Comparison of ENCODE assay signal across 8 cellular contexts in the genomic region with DNA sequence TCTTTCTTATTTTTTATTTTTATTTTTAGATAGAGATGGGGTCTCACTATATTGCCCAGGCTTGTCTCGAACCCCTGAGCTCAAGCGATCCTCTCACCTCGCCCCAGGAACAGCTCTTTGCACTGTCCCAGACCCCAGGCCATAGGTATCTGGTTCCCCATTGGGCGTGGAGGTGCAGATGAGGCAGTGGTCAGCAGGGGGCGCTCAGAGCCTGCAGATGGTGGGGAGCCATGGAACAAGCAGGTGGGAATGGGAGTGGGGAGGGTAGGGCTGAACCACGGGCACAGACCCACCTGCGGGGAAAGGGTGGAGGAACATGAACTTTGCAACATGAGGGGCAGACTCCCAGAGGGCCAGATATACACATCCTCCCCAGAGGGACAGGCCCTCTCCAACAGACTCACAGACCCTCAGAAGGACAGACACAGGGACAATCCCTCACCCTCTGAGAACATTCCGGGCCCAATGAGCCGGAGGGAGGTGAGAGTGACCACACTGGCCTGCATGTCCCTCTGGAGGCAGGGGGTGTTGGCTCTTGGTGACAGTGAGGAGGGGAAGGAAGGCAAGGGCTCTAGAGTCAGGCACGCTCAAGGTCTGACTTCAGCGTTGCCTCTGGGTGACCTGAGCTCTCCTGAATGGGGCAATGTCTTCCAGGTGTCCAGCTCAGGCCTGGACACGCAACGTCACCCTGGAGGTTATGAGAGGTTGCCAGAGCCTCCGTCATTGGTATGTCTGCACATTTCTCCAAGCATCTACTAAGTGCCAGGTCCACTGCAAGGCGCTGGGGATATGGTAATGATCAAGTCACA. TPM values are rescaled to one million over a fixed set of nuclear protein-coding genes. Genes with fewer than 3 reads are reported as not detected.
A peak's percentile ranks its signal among the peaks of the same experiment; 100 is the strongest.
DNase-seq lines count a peak whose midpoint lies in the region; ATAC-seq and TF ChIP-seq lines count a peak whose summit lies in the region.

No MANE protein-coding gene starts in this region.

- in situ Hi-C loops in GM23248 (cut with MboI), result loop anchor here (10.0 kb wide), 1 partner anchor 718 kb away; no protein-coding TSS in a partner anchor

- H2AFZ ChIP-seq in GM23248, result no peak overlapping the region

- no peaks in the 10 kb centered on the region for H3K27me3 ChIP-seq in GM23248 (replicated peaks; ENCODE audit: insufficient read depth)
- no peaks in the 10 kb centered on the region for H3K27me3 ChIP-seq in effector memory CD4-positive, alpha-beta T cell (replicated peaks; ENCODE audit: control insufficient read depth, insufficient read depth, low read length, poor library complexity, severe bottlenecking)

- intact Hi-C loops in activated CD8-positive, alpha-beta T cell treated with anti-CD3 and anti-CD28 coated beads for 36 hours (cut with micrococcal nuclease), result loop anchor here (5.0 to 10.0 kb wide), 2 partner anchors 170 to 718 kb away; no protein-coding TSS in a partner anchor

- no peak for DNase-seq in AG09319 (ENCODE audit: extremely low read depth, low read depth)
- DNase-seq in GM23248, result peak; percentile 65
- peak; percentile 60 to 84 for DNase-seq in NCI-H526 (lab: John Stamatoyannopoulos, UW)
- peak; percentile 81 for DNase-seq in activated CD8-positive, alpha-beta T cell treated with anti-CD3 and anti-CD28 coated beads for 36 hours
- peak; percentile 43 to 67 (median 48) for DNase-seq in effector memory CD4-positive, alpha-beta T cell
- peak; percentile 51 to 66 for DNase-seq in memory B cell (ENCODE audit: low spot score in 2 of 2)
- peak; percentile 29 to 50 for DNase-seq in stimulated activated CD8-positive, alpha-beta memory T cell treated with anti-CD3 and anti-CD28 coated beads, Interleukin-2, amount 100 ng/mL, for 1 hour (ENCODE audit: low read depth in 2 of 2)

- WGBS in GM23248 (ENCODE audit: low coverage in 1 of 2, low lambda C conversion rate in 2 of 2, missing lambda C conversion rate in 2 of 2), 2 experiments, result 30 to 34% methylated on average over 13 to 15 of the region's 15 CpGs

- H3K9me2 ChIP-seq in GM23248 (ENCODE audit: insufficient read depth), result no peaks in the 10 kb centered on the region

- no peaks in the 10 kb centered on the region for H3K9me3 ChIP-seq in GM23248 (ENCODE audit: low read depth)
- no peaks in the 10 kb centered on the region for H3K9me3 ChIP-seq in effector memory CD4-positive, alpha-beta T cell (ENCODE audit: control insufficient read depth, low read length)

- no peak overlapping the region for H3K4me3 ChIP-seq in GM23248
- H3K4me3 ChIP-seq in effector memory CD4-positive, alpha-beta T cell (ENCODE audit: insufficient read depth, low read depth, low read length, poor library complexity, severe bottlenecking), result no peak overlapping the region

- H3K36me3 Mint-ChIP-seq in activated CD8-positive, alpha-beta T cell treated with anti-CD3 and anti-CD28 coated beads for 36 hours (ENCODE audit: low read depth), result no peaks in the 10 kb centered on the region
- H3K36me3 Mint-ChIP-seq in memory B cell, result peaks cover 3% of the 10 kb centered on the region

- H3K4me2 ChIP-seq in GM23248 (ENCODE audit: unreplicated experiment), result no peak overlapping the region

- H3K27ac ChIP-seq in GM23248, result no peak overlapping the region
- no peak overlapping the region for H3K27ac ChIP-seq in effector memory CD4-positive, alpha-beta T cell (ENCODE audit: insufficient read depth, low read length, poor library complexity, severe bottlenecking)

- peak; percentile 64 for ATAC-seq in activated CD8-positive, alpha-beta T cell treated with anti-CD3 and anti-CD28 coated beads for 36 hours
- peak; percentile 46 for ATAC-seq in memory B cell (ENCODE audit: low read depth)
- ATAC-seq in GM21447 (IDR thresholded peaks at IDR 0.05; ENCODE audit: unreplicated experiment), result no peak

- POLR2A ChIA-PET in activated CD8-positive, alpha-beta T cell treated with anti-CD3 and anti-CD28 coated beads for 36 hours (lab: Charles Lee), result no interaction called here

- H3K9me3 Mint-ChIP-seq in activated CD8-positive, alpha-beta T cell treated with anti-CD3 and anti-CD28 coated beads for 36 hours, result no peaks in the 10 kb centered on the region
- H3K9me3 Mint-ChIP-seq in memory B cell, result peaks cover 4% of the 10 kb centered on the region

- H3K27ac Mint-ChIP-seq in activated CD8-positive, alpha-beta T cell treated with anti-CD3 and anti-CD28 coated beads for 36 hours, result no peak overlapping the region
- no peak overlapping the region for H3K27ac Mint-ChIP-seq in memory B cell

- H3K9ac ChIP-seq in GM23248, result no peak overlapping the region

- H3F3A ChIP-seq in GM23248 (ENCODE audit: insufficient read depth), result no peaks in the 10 kb centered on the region

- H3K36me3 ChIP-seq in GM23248 (ENCODE audit: low read depth), result no peaks in the 10 kb centered on the region
- H3K36me3 ChIP-seq in effector memory CD4-positive, alpha-beta T cell (ENCODE audit: control insufficient read depth, insufficient read depth, low read length), result no peaks in the 10 kb centered on the region

- H3K79me2 ChIP-seq in GM23248 (ENCODE audit: insufficient read depth), result no peaks in the 10 kb centered on the region

- CTCF ChIA-PET in activated CD8-positive, alpha-beta T cell treated with anti-CD3 and anti-CD28 coated beads for 36 hours (lab: Charles Lee), result interaction anchor here (0.6 to 5.3 kb wide), 23 partner anchors 9 to 821 kb away, joined by 3 to 36 read pairs (median 4); no protein-coding TSS in a partner anchor

- peaks cover 17% of the 10 kb centered on the region for H3K4me1 Mint-ChIP-seq in activated CD8-positive, alpha-beta T cell treated with anti-CD3 and anti-CD28 coated beads for 36 hours (ENCODE audit: low read depth)
- peaks cover 9% of the 10 kb centered on the region for H3K4me1 Mint-ChIP-seq in memory B cell

- no peaks in the 10 kb centered on the region for H3K27me3 Mint-ChIP-seq in activated CD8-positive, alpha-beta T cell treated with anti-CD3 and anti-CD28 coated beads for 36 hours
- peaks cover 10% of the 10 kb centered on the region for H3K27me3 Mint-ChIP-seq in memory B cell

- no peak overlapping the region for H3K4me3 Mint-ChIP-seq in activated CD8-positive, alpha-beta T cell treated with anti-CD3 and anti-CD28 coated beads for 36 hours
- H3K4me3 Mint-ChIP-seq in memory B cell, result no peak overlapping the region

- H3K4me1 ChIP-seq in GM23248 (ENCODE audit: insufficient read depth), result peaks cover 9% of the 10 kb centered on the region
- peaks cover 47% of the 10 kb centered on the region for H3K4me1 ChIP-seq in effector memory CD4-positive, alpha-beta T cell (ENCODE audit: control insufficient read depth, insufficient read depth, low read length, poor library complexity, severe bottlenecking)

- no peaks in the 10 kb centered on the region for H4K20me1 ChIP-seq in GM23248 (ENCODE audit: insufficient read depth)

- peak; percentile 98 for TF ChIP-seq CTCF in AG09319 (IDR thresholded peaks at IDR 0.05; ENCODE audit: low read depth, low read length)
- peak; percentile 97 for TF ChIP-seq CTCF in activated CD8-positive, alpha-beta T cell treated with anti-CD3 and anti-CD28 coated beads for 36 hours (IDR thresholded peaks at IDR 0.05)

RNA-seq across cellular contexts. Expression of a gene that starts 34.9 kb away (rescaled TPM):
- 0.38 and 0.65 TPM in 2 replicates for total RNA-seq in GM23248 (2014; rRNA removed; shearing (Covaris generic))
- 1.3 TPM in 2 replicates for polyA plus RNA-seq in GM23248 (2016; fragmentation: Nextera tagmentation; extraction: Ambion mirVana)
- total RNA-seq in activated CD8-positive, alpha-beta T cell treated with anti-CD3 and anti-CD28 coated beads for 36 hours, result not detected
